Comparison of ENCODE assay signal across 8 cellular contexts in genomic region chr16:47392114-47392513, GRCh38.
DNase-seq lines count a peak whose midpoint lies in the region; ATAC-seq and TF ChIP-seq lines count a peak whose summit lies in the region.

No MANE protein-coding gene starts in this region.

- no peaks in the 10 kb centered on the region for H3K27me3 Mint-ChIP-seq in T-helper 17 cell

- H3K4me3 ChIP-seq in suprapubic skin (no peak overlapping the region), H7 (ENCODE audit: insufficient read depth, low read depth, low read length) (no peak overlapping the region)

- TF ChIP-seq POLR2A in suprapubic skin (IDR thresholded peaks at IDR 0.05), result no peak

- ATAC-seq in GM19455 (IDR thresholded peaks at IDR 0.05; ENCODE audit: unreplicated experiment), result peak; percentile 78
- ATAC-seq in HG03432 (IDR thresholded peaks at IDR 0.05; ENCODE audit: unreplicated experiment), result peak; percentile 95
- peak; percentile 49 for ATAC-seq in T-helper 17 cell
- no peak for ATAC-seq in activated CD4-positive, CD25-positive, alpha-beta regulatory T cell treated with anti-CD3 and anti-CD28 coated beads, Interleukin-2, amount 50 U/mL, for 24 hours

- 73% methylated on average over 8 of the region's 8 CpGs for WGBS in suprapubic skin

- TF ChIP-seq CTCF in suprapubic skin (IDR thresholded peaks at IDR 0.05), result no peak

- peak; percentile 6 for DNase-seq in DMS79 treated with DMSO at 0.1 percent for 48 hours (lab: John Stamatoyannopoulos, UW)
- no peak for DNase-seq in T-helper 17 cell
- DNase-seq in pons (ENCODE audit: low spot score), result peak; percentile 14
- DNase-seq in suprapubic skin (ENCODE audit: low spot score in 2 of 2), result no peak
- DNase-seq in H7, result no peak

- peaks cover 24% of the 10 kb centered on the region for H3K4me1 Mint-ChIP-seq in T-helper 17 cell

- H3K27ac Mint-ChIP-seq in T-helper 17 cell, result peak overlapping the region; percentile 92

- no peak for TF ChIP-seq EP300 in suprapubic skin (IDR thresholded peaks at IDR 0.05)

- H3K36me3 Mint-ChIP-seq in T-helper 17 cell (ENCODE audit: low read depth), result peaks cover 8% of the 10 kb centered on the region

- H3K4me3 Mint-ChIP-seq in T-helper 17 cell, result peak overlapping the region; percentile 49

- H3K9me3 ChIP-seq in T-helper 17 cell (ENCODE audit: control insufficient read depth, low read length, poor library complexity, severe bottlenecking), result no peaks in the 10 kb centered on the region
- no peaks in the 10 kb centered on the region for H3K9me3 ChIP-seq in suprapubic skin

- no peak overlapping the region for H3K27ac ChIP-seq in suprapubic skin

- H3K4me1 ChIP-seq in suprapubic skin, result no peaks in the 10 kb centered on the region

- H3K27me3 ChIP-seq in suprapubic skin (no peaks in the 10 kb centered on the region), H7 (ENCODE audit: control insufficient read depth, insufficient read depth, low read length) (no peaks in the 10 kb centered on the region)

- H3K36me3 ChIP-seq in suprapubic skin (peaks cover 6% of the 10 kb centered on the region), H7 (replicated peaks; ENCODE audit: control insufficient read depth, insufficient read depth, low read length) (no peaks in the 10 kb centered on the region)

Comparison
In these comparisons a context has a peak if more than half of its experiments do, and no peak if none do; other contexts are left out.
1. DNase-seq: peak in DMS79 treated with DMSO at 0.1 percent for 48 hours (single experiment) and pons (single experiment); none in T-helper 17 cell (0 of 3), suprapubic skin (0 of 2) and H7 (single experiment).
2. ATAC-seq: peak in GM19455 (single experiment), HG03432 (single experiment) and T-helper 17 cell (single experiment); none in activated CD4-positive, CD25-positive, alpha-beta regulatory T cell treated with anti-CD3 and anti-CD28 coated beads, Interleukin-2, amount 50 U/mL, for 24 hours (0 of 2).